Comparison of ENCODE assay signal across 1 cellular context in genomic region chr10:33109788-33110469, GRCh38.
TF ChIP-seq lines count a peak whose summit lies in the region.

No MANE protein-coding gene starts in this region.

TF ChIP-seq in IMR-90, 13 proteins besides CTCF, POLR2A, EP300 and RAD21:
- no peak for TF ChIP-seq ELK1 (IDR thresholded peaks at IDR 0.05; ENCODE audit: borderline replicate concordance, low read depth, low read length)
